ENCODE assay signal across 13 cellular contexts in the genomic region with DNA sequence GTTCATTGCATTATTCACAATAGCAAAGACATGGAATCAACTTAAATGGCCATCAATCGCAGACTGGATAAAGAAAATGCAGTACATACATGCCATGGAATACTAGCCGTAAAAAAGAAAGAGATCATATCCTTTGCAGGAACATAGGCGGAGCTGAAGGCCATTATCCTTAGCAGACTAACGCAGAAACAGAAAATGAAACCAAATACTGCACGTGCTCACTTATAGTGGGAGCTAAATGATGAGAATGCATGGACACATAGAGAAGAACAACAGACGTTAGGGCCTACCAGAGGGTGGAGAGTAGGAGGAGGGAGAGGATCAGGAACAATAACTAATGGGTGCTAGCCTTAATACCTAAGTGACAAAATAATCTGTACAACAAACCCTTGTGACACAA. TPM values are rescaled to one million over a fixed set of nuclear protein-coding genes. Genes with fewer than 3 reads are reported as not detected.
DNase-seq lines count a peak whose midpoint lies in the region; ATAC-seq, FAIRE-seq and TF ChIP-seq lines count a peak whose summit lies in the region.
"Had no signal": no experiment of that assay in that cellular context is flagged by ENCODE, and none has a peak within 500 bp of the region (broad histone marks: within the 10 kb centered on the region; RNA-seq: fewer than 3 reads in every experiment).

No MANE protein-coding gene starts in this region.

- no peak for TF ChIP-seq CTCF in A549 (IDR thresholded peaks at IDR 0.05)

- no peaks in the 10 kb centered on the region for H3K27me3 Mint-ChIP-seq in CD4-positive, alpha-beta memory T cell
- H3K27me3 Mint-ChIP-seq in T-helper 2 cell treated with Interferon-gamma antibody and Interleukin-4, amounts not matched to agents 5 μg/mL and 100 μg/mL, for 36 hours (ENCODE audit: low read depth) = no peaks in the 10 kb centered on the region

- H3K4me1 Mint-ChIP-seq in CD4-positive, alpha-beta memory T cell = peaks cover 57 to 81% (median 70%) of the 10 kb centered on the region in 4 donors
- peaks cover 41% of the 10 kb centered on the region for H3K4me1 Mint-ChIP-seq in T-helper 2 cell treated with Interferon-gamma antibody and Interleukin-4, amounts not matched to agents 5 μg/mL and 100 μg/mL, for 36 hours (ENCODE audit: low read depth)

- no peak overlapping the region for H3K4me3 ChIP-seq in A549
- H3K4me3 ChIP-seq in CD4-positive, alpha-beta memory T cell (ENCODE audit: low read length in 2 of 2) = peak overlapping the region in 1 of 2 donors; percentile 39
- peak overlapping the region; percentile 23 for H3K4me3 ChIP-seq in effector memory CD4-positive, alpha-beta T cell (ENCODE audit: insufficient read depth, low read depth, low read length, poor library complexity, severe bottlenecking)

- FAIRE-seq in A549 (lab: Jason Lieb, UNC) (peak; percentile 59), urothelium cell line (lab: Jason Lieb, UNC) (no peak)

- peak overlapping the region; percentile 41 to 84 (median 73) for H3K4me3 Mint-ChIP-seq in CD4-positive, alpha-beta memory T cell
- peak overlapping the region; percentile 21 for H3K4me3 Mint-ChIP-seq in T-helper 2 cell treated with Interferon-gamma antibody and Interleukin-4, amounts not matched to agents 5 μg/mL and 100 μg/mL, for 36 hours

- H3K9me3 ChIP-seq in A549 = peaks cover 19% of the 10 kb centered on the region; the same call in 2 of the 3 replicates
- no peaks in the 10 kb centered on the region for H3K9me3 ChIP-seq in CD4-positive, alpha-beta memory T cell (ENCODE audit: control insufficient read depth in 1 of 2, low read length in 2 of 2)
- H3K9me3 ChIP-seq in effector memory CD4-positive, alpha-beta T cell (ENCODE audit: control insufficient read depth, low read length) = peaks cover 5% of the 10 kb centered on the region

- peak overlapping the region; percentile 49 to 95 (median 87) for H3K27ac Mint-ChIP-seq in CD4-positive, alpha-beta memory T cell
- H3K27ac Mint-ChIP-seq in T-helper 2 cell treated with Interferon-gamma antibody and Interleukin-4, amounts not matched to agents 5 μg/mL and 100 μg/mL, for 36 hours = peak overlapping the region; percentile 62

- intact Hi-C loops in CD4-positive, alpha-beta memory T cell (cut with micrococcal nuclease) = loop anchor here (2.0 kb wide), 1 partner anchor 46 kb away; no protein-coding TSS in a partner anchor

- H3K27me3 ChIP-seq in CD4-positive, alpha-beta memory T cell (ENCODE audit: insufficient read depth, low read length) = no peaks in the 10 kb centered on the region
- no peaks in the 10 kb centered on the region for H3K27me3 ChIP-seq in effector memory CD4-positive, alpha-beta T cell (replicated peaks; ENCODE audit: control insufficient read depth, insufficient read depth, low read length, poor library complexity, severe bottlenecking)

- WGBS in A549 (ENCODE audit: missing lambda C conversion rate) = 94% methylated on average over 6 of the region's 6 CpGs

- H3K27ac ChIP-seq in A549 = no peak overlapping the region
- H3K27ac ChIP-seq in CD4-positive, alpha-beta memory T cell (ENCODE audit: low read depth, low read length) = peak overlapping the region; percentile 57
- peak overlapping the region; percentile 50 for H3K27ac ChIP-seq in effector memory CD4-positive, alpha-beta T cell (ENCODE audit: insufficient read depth, low read length, poor library complexity, severe bottlenecking)

- H3K9me3 Mint-ChIP-seq in CD4-positive, alpha-beta memory T cell = peaks cover 0 to 27% (median 13%) of the 10 kb centered on the region in 8 donors
- peaks cover 62% of the 10 kb centered on the region for H3K9me3 Mint-ChIP-seq in T-helper 2 cell treated with Interferon-gamma antibody and Interleukin-4, amounts not matched to agents 5 μg/mL and 100 μg/mL, for 36 hours

- no peak for TF ChIP-seq RAD21 in A549 (conservative IDR thresholded peaks at IDR 0.05 in 1 of 2, IDR thresholded peaks at IDR 0.05 in 1 of 2)

- no peak overlapping the region for H3K4me2 ChIP-seq in A549

- POLR2A ChIA-PET in A549 (lab: Yijun Ruan, JAX) = no interaction called here
- POLR2A ChIA-PET in CD4-positive, alpha-beta memory T cell (lab: Charles Lee; ENCODE audit: partially characterized antibody) = interaction anchor here (1.1 to 6.0 kb wide), 7 partner anchors 8 to 57 kb away, joined by 3 to 47 read pairs (median 5); a partner anchor contains a TSS

- TF ChIP-seq EP300 in A549 (IDR thresholded peaks at IDR 0.05) = no peak

- H3K36me3 ChIP-seq in CD4-positive, alpha-beta memory T cell (ENCODE audit: insufficient read depth, low read length) = peaks cover 4% of the 10 kb centered on the region
- peaks cover 6% of the 10 kb centered on the region for H3K36me3 ChIP-seq in effector memory CD4-positive, alpha-beta T cell (ENCODE audit: control insufficient read depth, insufficient read depth, low read length)

- peaks cover 14% of the 10 kb centered on the region for H3K4me1 ChIP-seq in A549
- peaks cover 48% of the 10 kb centered on the region for H3K4me1 ChIP-seq in CD4-positive, alpha-beta memory T cell (ENCODE audit: insufficient read depth, low read length)
- H3K4me1 ChIP-seq in effector memory CD4-positive, alpha-beta T cell (ENCODE audit: control insufficient read depth, insufficient read depth, low read length, poor library complexity, severe bottlenecking) = peaks cover 7% of the 10 kb centered on the region

- no peak for TF ChIP-seq POLR2A in A549 (IDR thresholded peaks at IDR 0.05; ENCODE audit: low read length)

- no peak for DNase-seq in A549 (ENCODE audit: low read depth in 1 of 2, low spot score in 1 of 2)
- peak; percentile 51 to 59 (median 53) for DNase-seq in CD4-positive, alpha-beta memory T cell
- no peak for DNase-seq in T-helper 2 cell treated with Interferon-gamma antibody and Interleukin-4, amounts not matched to agents 5 μg/mL and 100 μg/mL, for 36 hours (ENCODE audit: low spot score)
- no peak for DNase-seq in effector memory CD4-positive, alpha-beta T cell
- DNase-seq in urothelium cell line (ENCODE audit: low spot score) = no peak
- no peak for DNase-seq in NCI-H446 treated with DMSO at 0.1 percent for 48 hours (lab: John Stamatoyannopoulos, UW)
- no peak for DNase-seq in hypothalamus (lab: John Stamatoyannopoulos, UW)
- DNase-seq: activated effector memory CD4-positive, alpha-beta T cell treated with anti-CD3 and anti-CD28 coated beads, Interleukin-2, amount 50 U/mL, for 16 hours; COR-L47; NCI-H2171; T1000 had no signal

- CTCF ChIA-PET in A549 (lab: Yijun Ruan, JAX) = interaction anchor here (1.2 to 1.3 kb wide), 3 partner anchors 16 to 90 kb away, joined by 3 to 8 read pairs (median 5); no protein-coding TSS in a partner anchor
- CTCF ChIA-PET in CD4-positive, alpha-beta memory T cell (lab: Charles Lee; ENCODE audit: partially characterized antibody) = interaction anchor here (0.9 to 2.4 kb wide), 8 partner anchors 8 to 90 kb away, joined by 3 to 16 read pairs (median 3); no protein-coding TSS in a partner anchor

- peaks cover 68 to 79% of the 10 kb centered on the region in 2 donors for H3K36me3 Mint-ChIP-seq in CD4-positive, alpha-beta memory T cell
- peaks cover 85% of the 10 kb centered on the region for H3K36me3 Mint-ChIP-seq in T-helper 2 cell treated with Interferon-gamma antibody and Interleukin-4, amounts not matched to agents 5 μg/mL and 100 μg/mL, for 36 hours (ENCODE audit: low read depth)

- no peak for ATAC-seq in A549
- ATAC-seq in HG03378 (IDR thresholded peaks at IDR 0.05; ENCODE audit: unreplicated experiment) = no peak
- ATAC-seq: HCT116 had no signal

TF ChIP-seq in A549, 52 proteins besides CTCF, POLR2A, EP300 and RAD21 (continues in another document):
- TF ChIP-seq RNF2 (IDR thresholded peaks at IDR 0.05; ENCODE audit: borderline replicate concordance, low read depth) = no peak
- TF ChIP-seq, protein P1, sequence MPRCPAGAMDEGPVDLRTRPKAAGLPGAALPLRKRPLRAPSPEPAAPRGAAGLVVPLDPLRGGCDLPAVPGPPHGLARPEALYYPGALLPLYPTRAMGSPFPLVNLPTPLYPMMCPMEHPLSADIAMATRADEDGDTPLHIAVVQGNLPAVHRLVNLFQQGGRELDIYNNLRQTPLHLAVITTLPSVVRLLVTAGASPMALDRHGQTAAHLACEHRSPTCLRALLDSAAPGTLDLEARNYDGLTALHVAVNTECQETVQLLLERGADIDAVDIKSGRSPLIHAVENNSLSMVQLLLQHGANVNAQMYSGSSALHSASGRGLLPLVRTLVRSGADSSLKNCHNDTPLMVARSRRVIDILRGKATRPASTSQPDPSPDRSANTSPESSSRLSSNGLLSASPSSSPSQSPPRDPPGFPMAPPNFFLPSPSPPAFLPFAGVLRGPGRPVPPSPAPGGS (IDR thresholded peaks at IDR 0.05) = no peak
- no peak for TF ChIP-seq KDM1A (IDR thresholded peaks at IDR 0.05; ENCODE audit: low read depth)
- no peak for TF ChIP-seq TP53 (CRISPR knock-in tag; IDR thresholded peaks at IDR 0.05)
- TF ChIP-seq, protein P2, sequence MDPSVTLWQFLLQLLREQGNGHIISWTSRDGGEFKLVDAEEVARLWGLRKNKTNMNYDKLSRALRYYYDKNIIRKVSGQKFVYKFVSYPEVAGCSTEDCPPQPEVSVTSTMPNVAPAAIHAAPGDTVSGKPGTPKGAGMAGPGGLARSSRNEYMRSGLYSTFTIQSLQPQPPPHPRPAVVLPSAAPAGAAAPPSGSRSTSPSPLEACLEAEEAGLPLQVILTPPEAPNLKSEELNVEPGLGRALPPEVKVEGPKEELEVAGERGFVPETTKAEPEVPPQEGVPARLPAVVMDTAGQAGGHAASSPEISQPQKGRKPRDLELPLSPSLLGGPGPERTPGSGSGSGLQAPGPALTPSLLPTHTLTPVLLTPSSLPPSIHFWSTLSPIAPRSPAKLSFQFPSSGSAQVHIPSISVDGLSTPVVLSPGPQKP (IDR thresholded peaks at IDR 0.05; ENCODE audit: low read depth, low read length) = no peak
- TF ChIP-seq EHF (CRISPR knock-in tag; IDR thresholded peaks at IDR 0.05) = no peak
- no peak for TF ChIP-seq RFX5 (IDR thresholded peaks at IDR 0.05)
- no peak for TF ChIP-seq ESRRA (IDR thresholded peaks at IDR 0.05; ENCODE audit: borderline replicate concordance, low read length)
- TF ChIP-seq CHD2 (IDR thresholded peaks at IDR 0.05; ENCODE audit: low read length, partially characterized antibody) = no peak
- no peak for TF ChIP-seq CBX2 (IDR thresholded peaks at IDR 0.05; ENCODE audit: borderline replicate concordance, low read depth)

RNA-seq across cellular contexts. Expression of a gene that starts 57.9 kb away (rescaled TPM):
- polyA plus RNA-seq in A549 (2011; rRNA removed) (9.2 and 12.0 TPM in 2 replicates), A549 (2017; fragmentation: RNase III; extraction: RNeasy Plus Mini Kit Qiagen cat#74134 plus additional on column Dnase treatment) (5.0 to 6.8 TPM (median 6.7 TPM) in 3 replicates)
- 2.0 and 2.1 TPM in 2 replicates for polyA plus RNA-seq in A549 (2012; cell fraction: cytosol; rRNA removed)
- 2.7 and 3.1 TPM in 2 replicates for polyA plus RNA-seq in A549 (2012; cell fraction: nucleus; rRNA removed)
- 4.9 and 7.9 TPM in 2 replicates for polyA minus RNA-seq in A549 (2011; rRNA and poly(A)+ RNA removed)
- total RNA-seq in CD4-positive, alpha-beta memory T cell = 10 to 100 TPM; 78.9 to 80.9 TPM
- 10 to 100 TPM; 29.4 to 35.1 TPM for polyA plus RNA-seq in CD4-positive, alpha-beta memory T cell

Comparison
In these comparisons a context has a peak if more than half of its experiments do, and no peak if none do; other contexts are left out.
1. DNase-seq: peak in CD4-positive, alpha-beta memory T cell (5 of 5); none in A549 (0 of 2), T-helper 2 cell treated with Interferon-gamma antibody and Interleukin-4, amounts not matched to agents 5 μg/mL and 100 μg/mL, for 36 hours (single experiment), effector memory CD4-positive, alpha-beta T cell (0 of 3), urothelium cell line (single experiment), NCI-H446 treated with DMSO at 0.1 percent for 48 hours (single experiment) and hypothalamus (0 of 51).
2. H3K27ac ChIP-seq: peak in CD4-positive, alpha-beta memory T cell (single experiment) and effector memory CD4-positive, alpha-beta T cell (single experiment); none in A549 (0 of 2).